3 cellular contexts compared by ENCODE assay signal in genomic region chr6:34407915-34408314, GRCh38. TPM values are rescaled to one million over a fixed set of nuclear protein-coding genes. Genes with fewer than 3 reads are reported as not detected.
"Had no signal": no experiment of that assay in that cellular context is flagged by ENCODE, and none has a peak within 500 bp of the region (broad histone marks: within the 10 kb centered on the region; RNA-seq: fewer than 3 reads in every experiment).

No MANE protein-coding gene starts in this region.

RNA-seq across cellular contexts. Expression of gene PACSIN1, which starts 58.0 kb away (rescaled TPM):
- total RNA-seq: HT1080, IMR-90 had no signal
- polyA plus RNA-seq: IgD-negative memory B cell had no signal
